Comparison of ENCODE assay signal across 8 cellular contexts in the genomic region with DNA sequence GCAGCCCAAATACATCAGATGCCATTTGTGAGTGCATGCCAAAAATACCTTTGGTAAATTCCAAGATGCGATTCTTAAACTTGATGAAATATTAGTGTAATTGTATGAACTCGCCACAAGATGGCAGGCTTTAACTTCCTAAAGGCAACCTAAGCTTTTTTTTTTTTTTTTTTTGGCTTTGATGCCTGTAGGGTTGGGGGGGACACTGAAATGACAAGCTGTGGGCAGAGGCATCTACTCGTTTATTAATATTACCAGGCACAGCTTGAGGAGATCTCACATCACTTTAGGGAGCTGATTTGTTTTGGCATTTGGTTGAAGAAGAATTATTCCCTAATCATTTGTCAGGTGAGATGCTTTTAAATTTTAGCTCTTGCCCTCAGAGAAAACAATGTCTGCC.
A peak's percentile ranks its signal among the peaks of the same experiment; 100 is the strongest.
DNase-seq lines count a peak whose midpoint lies in the region; ATAC-seq and TF ChIP-seq lines count a peak whose summit lies in the region.

No MANE protein-coding gene starts in this region.

- H3K4me1 Mint-ChIP-seq in stimulated activated memory B cell treated with anti-CD40 and anti-IgM and Interleukin-4, amounts not matched to agents 10 μg/mL and 1 μg/mL and 100 μg/mL, for 72 hours = no peaks in the 10 kb centered on the region

- DNase-seq in Caki2 (ENCODE audit: low read depth) = peak; percentile 11
- peak; percentile 16 for DNase-seq in GM19240 (ENCODE audit: insufficient read length, low spot score)
- DNase-seq in NCI-H2196 treated with DMSO at 0.1 percent for 48 hours (lab: John Stamatoyannopoulos, UW; ENCODE audit: unreplicated experiment) = peak; percentile 27
- no peak for DNase-seq in ascending aorta (ENCODE audit: low spot score in 2 of 2)
- peak; percentile 78 for DNase-seq in inferior parietal cortex (ENCODE audit: extremely low spot score)
- no peak for DNase-seq in tibial artery

- no peaks in the 10 kb centered on the region for H3K9me3 Mint-ChIP-seq in stimulated activated memory B cell treated with anti-CD40 and anti-IgM and Interleukin-4, amounts not matched to agents 10 μg/mL and 1 μg/mL and 100 μg/mL, for 72 hours

- in situ Hi-C loops in Caki2 (cut with HindIII; ENCODE audit: low pct_unique_long_range_greater_than_20kb, low sequenced_read_pairs) = no loop called here

- no peaks in the 10 kb centered on the region for H3K36me3 Mint-ChIP-seq in stimulated activated memory B cell treated with anti-CD40 and anti-IgM and Interleukin-4, amounts not matched to agents 10 μg/mL and 1 μg/mL and 100 μg/mL, for 72 hours

- no peaks in the 10 kb centered on the region for H3K9me3 ChIP-seq in ascending aorta
- H3K9me3 ChIP-seq in tibial artery = no peaks in the 10 kb centered on the region

- peak in 2 of 3 experiments; percentile 64 for TF ChIP-seq CTCF in ascending aorta (IDR thresholded peaks at IDR 0.05)
- peak; percentile 51 to 52 for TF ChIP-seq CTCF in tibial artery (IDR thresholded peaks at IDR 0.05)

- H3K27ac ChIP-seq in ascending aorta = no peak overlapping the region
- no peak overlapping the region for H3K27ac ChIP-seq in tibial artery

- intact Hi-C loops in ascending aorta (cut with DNase I) (no loop called here), tibial artery (cut with DNase I; ENCODE audit: low total_unique reads) (no loop called here)

- H3K4me3 ChIP-seq in ascending aorta = no peak overlapping the region
- no peak overlapping the region for H3K4me3 ChIP-seq in tibial artery

- ATAC-seq in stimulated activated memory B cell treated with anti-CD40 and anti-IgM and Interleukin-4, amounts not matched to agents 10 μg/mL and 1 μg/mL and 100 μg/mL, for 72 hours = no peak
- ATAC-seq in GM18517 (IDR thresholded peaks at IDR 0.05; ENCODE audit: unreplicated experiment) = no peak

- no peak overlapping the region for H3K27ac Mint-ChIP-seq in stimulated activated memory B cell treated with anti-CD40 and anti-IgM and Interleukin-4, amounts not matched to agents 10 μg/mL and 1 μg/mL and 100 μg/mL, for 72 hours

- H3K27me3 ChIP-seq in ascending aorta = no peaks in the 10 kb centered on the region
- no peaks in the 10 kb centered on the region for H3K27me3 ChIP-seq in tibial artery

- no peaks in the 10 kb centered on the region for H3K4me1 ChIP-seq in ascending aorta
- no peaks in the 10 kb centered on the region for H3K4me1 ChIP-seq in tibial artery

- no peaks in the 10 kb centered on the region for H3K36me3 ChIP-seq in ascending aorta
- H3K36me3 ChIP-seq in tibial artery = no peaks in the 10 kb centered on the region

- H3K4me3 Mint-ChIP-seq in stimulated activated memory B cell treated with anti-CD40 and anti-IgM and Interleukin-4, amounts not matched to agents 10 μg/mL and 1 μg/mL and 100 μg/mL, for 72 hours = no peak overlapping the region

- H3K27me3 Mint-ChIP-seq in stimulated activated memory B cell treated with anti-CD40 and anti-IgM and Interleukin-4, amounts not matched to agents 10 μg/mL and 1 μg/mL and 100 μg/mL, for 72 hours = no peaks in the 10 kb centered on the region

Comparison
In these comparisons a context has a peak if more than half of its experiments do, and no peak if none do; other contexts are left out.
1. DNase-seq: peak in Caki2 (single experiment), GM19240 (single experiment), NCI-H2196 treated with DMSO at 0.1 percent for 48 hours (single experiment) and inferior parietal cortex (single experiment); none in ascending aorta (0 of 2) and tibial artery (0 of 2).